In the genomic region with DNA sequence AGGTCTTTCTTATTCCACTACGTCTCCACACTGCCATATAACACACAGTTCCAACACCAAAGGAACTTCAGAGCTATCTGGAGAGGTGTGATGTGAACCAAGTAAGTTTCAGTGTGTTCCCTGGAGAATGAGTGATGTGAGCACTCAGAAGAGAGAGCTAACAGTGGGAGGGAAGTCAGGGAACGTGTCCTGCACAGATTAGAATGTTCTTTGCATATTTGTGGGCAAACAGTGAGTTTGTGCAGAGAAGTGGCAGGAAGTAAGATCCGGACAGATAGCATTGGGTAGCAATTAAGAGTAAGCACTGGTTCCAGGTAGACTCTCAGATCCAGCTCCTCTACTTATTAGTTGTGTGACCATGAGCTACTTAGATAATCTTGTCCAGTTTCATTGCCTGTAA, we compare ENCODE assay signal across 21 cellular contexts.
A peak's percentile ranks its signal among the peaks of the same experiment; 100 is the strongest.
DNase-seq lines count a peak whose midpoint lies in the region; ATAC-seq, FAIRE-seq and TF ChIP-seq lines count a peak whose summit lies in the region.
"Had no signal": no experiment of that assay in that cellular context is flagged by ENCODE, and none has a peak within 500 bp of the region (broad histone marks: within the 10 kb centered on the region; RNA-seq: fewer than 3 reads in every experiment).

No MANE protein-coding gene starts in this region.

- TF ChIP-seq CTCF in K562 (IDR thresholded peaks at IDR 0.05 in 2 of 3, conservative IDR thresholded peaks at IDR 0.05 in 1 of 3; ENCODE audit: insufficient read depth in 2 of 3, low read depth in 1 of 3, low read length in 3 of 3) (no peak), keratinocyte (optimal IDR thresholded peaks at IDR 0.05 in 1 of 3, IDR thresholded peaks at IDR 0.05 in 1 of 3, conservative IDR thresholded peaks at IDR 0.05 in 1 of 3; ENCODE audit: extremely low read depth in 1 of 3, insufficient read depth in 2 of 3, low read length in 3 of 3) (no peak), BE2C (IDR thresholded peaks at IDR 0.05; ENCODE audit: low read depth, low read length) (no peak), omental fat pad (IDR thresholded peaks at IDR 0.05) (no peak)
- TF ChIP-seq CTCF in activated CD8-positive, alpha-beta T cell treated with anti-CD3 and anti-CD28 coated beads for 36 hours (IDR thresholded peaks at IDR 0.05) = no peak

- WGBS in K562 (ENCODE audit: insufficient coverage, low coverage, missing lambda C conversion rate) = 0% methylated on average over 3 of the region's 3 CpGs

- H3K9ac ChIP-seq in K562 (ENCODE audit: insufficient read depth in 1 of 2, low read depth in 2 of 2, low read length in 2 of 2) (no peak overlapping the region), keratinocyte (ENCODE audit: control insufficient read depth, extremely low read depth, insufficient read depth, low read length) (no peak overlapping the region)

- no peaks in the 10 kb centered on the region for H3K27me3 Mint-ChIP-seq in activated CD8-positive, alpha-beta T cell treated with anti-CD3 and anti-CD28 coated beads for 36 hours

- H3K27ac ChIP-seq in K562 (ENCODE audit: extremely low read depth, low read depth, low read length) (no peak overlapping the region), keratinocyte (ENCODE audit: control insufficient read depth, insufficient read depth, low read length) (no peak overlapping the region)
- H3K27ac ChIP-seq: C4-2B, SK-N-MC had no signal

- H3K36me3 ChIP-seq in K562 (ENCODE audit: control insufficient read depth, insufficient read depth, low read length) (no peaks in the 10 kb centered on the region), keratinocyte (ENCODE audit: control insufficient read depth in 2 of 2, extremely low read depth in 1 of 2, insufficient read depth in 2 of 2, low read length in 2 of 2) (no peaks in the 10 kb centered on the region), BE2C (no peaks in the 10 kb centered on the region)
- H3K36me3 ChIP-seq: HAP-1 had no signal

- H3K4me1 Mint-ChIP-seq in activated CD8-positive, alpha-beta T cell treated with anti-CD3 and anti-CD28 coated beads for 36 hours (ENCODE audit: low read depth) = no peaks in the 10 kb centered on the region

- H3K27me3 ChIP-seq in K562 (ENCODE audit: control insufficient read depth in 2 of 2, insufficient read depth in 2 of 2, low read length in 2 of 2) (peaks cover 3 to 4% of the 10 kb centered on the region in 2 experiments; a peak in 3 of 5 replicates), keratinocyte (ENCODE audit: control insufficient read depth, extremely low read depth, insufficient read depth, low read length) (no peaks in the 10 kb centered on the region), BE2C (no peaks in the 10 kb centered on the region)

- ATAC-seq in K562 (no peak), GM18517 (IDR thresholded peaks at IDR 0.05; ENCODE audit: unreplicated experiment) (no peak), omental fat pad (ENCODE audit: low FRiP score) (no peak)
- ATAC-seq in activated CD8-positive, alpha-beta T cell treated with anti-CD3 and anti-CD28 coated beads for 36 hours = no peak

- DNase-seq in Daoy (ENCODE audit: low read depth) = peak; percentile 15
- DNase-seq in OCI-M1 (lab: John Stamatoyannopoulos, UW) = peak; percentile 8
- DNase-seq in K562 (ENCODE audit: extremely low read depth in 1 of 4, low spot score in 3 of 4) = no peak
- no peak for DNase-seq in keratinocyte (ENCODE audit: low read depth, low spot score)
- DNase-seq in BE2C = no peak
- no peak for DNase-seq in activated CD8-positive, alpha-beta T cell treated with anti-CD3 and anti-CD28 coated beads for 36 hours
- DNase-seq in omental fat pad (ENCODE audit: low spot score) = no peak
- DNase-seq: DMS79 treated with DMSO at 0.1 percent for 48 hours; GDM1; IMR-90; Karpas-422; MM.1S; NCI-H1105 treated with DMSO at 0.1 percent for 48 hours; NCI-H1694 treated with DMSO at 0.1 percent for 48 hours; NCI-H510A; NCI-H748 treated with DMSO at 0.1 percent for 48 hours; NK-92 treated with Interleukin-12 subunit alpha and Interleukin-12 subunit beta, amount 100 ng/mL, for 24 hours had no signal

- no TSS peak for BruUV-seq in K562 (replicated peaks; lab: Mats Ljungman, UMichigan)

- H3K36me3 Mint-ChIP-seq in activated CD8-positive, alpha-beta T cell treated with anti-CD3 and anti-CD28 coated beads for 36 hours (ENCODE audit: low read depth) = no peaks in the 10 kb centered on the region

- dilution Hi-C loops in keratinocyte (cut with MboI; ENCODE audit: extremely low pct_ligation_motif_present, low sequenced_read_pairs) = no loop called here

- H4K20me1 ChIP-seq in K562 (replicated peaks; ENCODE audit: control insufficient read depth, insufficient read depth, low read length) = no peaks in the 10 kb centered on the region
- H4K20me1 ChIP-seq in keratinocyte (ENCODE audit: control insufficient read depth, extremely low read depth, insufficient read depth, low read length) = no peaks in the 10 kb centered on the region

- H3K9me3 ChIP-seq in K562 (replicated peaks; ENCODE audit: control insufficient read depth, insufficient read depth, low read depth, low read length) (no peaks in the 10 kb centered on the region), keratinocyte (ENCODE audit: control insufficient read depth, low read depth, low read length) (no peaks in the 10 kb centered on the region), BE2C (no peaks in the 10 kb centered on the region)
- H3K9me3 ChIP-seq: HAP-1 had no signal

- intact Hi-C loops in K562 (cut with micrococcal nuclease) = no loop called here
- intact Hi-C loops in activated CD8-positive, alpha-beta T cell treated with anti-CD3 and anti-CD28 coated beads for 36 hours (cut with micrococcal nuclease) = no loop called here

- TF ChIP-seq RAD21 in K562 (CRISPR knock-in tag; conservative IDR thresholded peaks at IDR 0.05 in 1 of 2, IDR thresholded peaks at IDR 0.05 in 1 of 2) = no peak

- in situ Hi-C loops in K562 (cut with MboI) = no loop called here

- no peak for TF ChIP-seq EP300 in K562 (IDR thresholded peaks at IDR 0.05; ENCODE audit: low read length)

- FAIRE-seq in K562 (lab: Jason Lieb, UNC) = no peak
- no peak for FAIRE-seq in keratinocyte (lab: Jason Lieb, UNC)

- H3K4me3 Mint-ChIP-seq in activated CD8-positive, alpha-beta T cell treated with anti-CD3 and anti-CD28 coated beads for 36 hours = no peak overlapping the region

- POLR2A ChIA-PET in K562 (lab: Yijun Ruan, JAX) = interaction anchor here (0.5 kb wide), 2 partner anchors 46 to 96 kb away, joined by 3 to 4 read pairs; no protein-coding TSS in a partner anchor
- POLR2A ChIA-PET in activated CD8-positive, alpha-beta T cell treated with anti-CD3 and anti-CD28 coated beads for 36 hours (lab: Charles Lee) = no interaction called here

- no peak for TF ChIP-seq POLR2A in K562 (conservative IDR thresholded peaks at IDR 0.05)

- H3K79me2 ChIP-seq in K562 (ENCODE audit: control insufficient read depth, insufficient read depth, low read length) = no peaks in the 10 kb centered on the region
- H3K79me2 ChIP-seq in keratinocyte (ENCODE audit: control insufficient read depth, insufficient read depth, low read length) = no peaks in the 10 kb centered on the region

- H3K4me3 ChIP-seq in K562 (no peak overlapping the region), keratinocyte (ENCODE audit: control insufficient read depth in 2 of 3, extremely low read depth in 1 of 3, insufficient read depth in 2 of 3, low read depth in 1 of 3, low read length in 3 of 3) (no peak overlapping the region), BE2C (ENCODE audit: low read depth, low read length) (no peak overlapping the region)
- H3K4me3 ChIP-seq: HAP-1, SK-N-MC had no signal

- H3K9me1 ChIP-seq in K562 (ENCODE audit: control insufficient read depth, insufficient read depth, low read length) (no peaks in the 10 kb centered on the region), keratinocyte (ENCODE audit: control insufficient read depth, extremely low read depth, insufficient read depth, low read length) (no peaks in the 10 kb centered on the region)

- CTCF ChIA-PET in K562 (lab: Yijun Ruan, JAX; ENCODE audit: low intra/inter-chr PET ratio) = no interaction called here
- CTCF ChIA-PET in activated CD8-positive, alpha-beta T cell treated with anti-CD3 and anti-CD28 coated beads for 36 hours (lab: Charles Lee) = interaction anchor here (1.1 kb wide), 1 partner anchor 20 kb away, joined by 3 read pairs; no protein-coding TSS in a partner anchor

- H2AFZ ChIP-seq in K562 (ENCODE audit: low read depth, low read length) = no peak overlapping the region
- H2AFZ ChIP-seq in keratinocyte (ENCODE audit: control insufficient read depth, low read length) = peak overlapping the region; percentile 32

- no peaks in the 10 kb centered on the region for H3K4me1 ChIP-seq in K562 (replicated peaks in 1 of 2; ENCODE audit: control insufficient read depth in 2 of 2, insufficient read depth in 2 of 2, low read length in 2 of 2)
- peaks cover 6% of the 10 kb centered on the region for H3K4me1 ChIP-seq in keratinocyte (ENCODE audit: control insufficient read depth, extremely low read depth, insufficient read depth, low read length)
- H3K4me1 ChIP-seq in BE2C = peaks cover 23% of the 10 kb centered on the region
- H3K4me1 ChIP-seq: HAP-1 had no signal

- no peak overlapping the region for H3K27ac Mint-ChIP-seq in activated CD8-positive, alpha-beta T cell treated with anti-CD3 and anti-CD28 coated beads for 36 hours

- H3K4me2 ChIP-seq in K562 (ENCODE audit: insufficient read depth, low read length) (no peak overlapping the region), keratinocyte (ENCODE audit: control insufficient read depth, extremely low read depth, insufficient read depth, low read depth, low read length) (no peak overlapping the region)

- no peaks in the 10 kb centered on the region for H3K9me3 Mint-ChIP-seq in activated CD8-positive, alpha-beta T cell treated with anti-CD3 and anti-CD28 coated beads for 36 hours

TF ChIP-seq in K562, 482 proteins besides CTCF, POLR2A, EP300 and RAD21:
- TF ChIP-seq ARID1B (IDR thresholded peaks at IDR 0.05) = no peak
- TF ChIP-seq TEAD4 (IDR thresholded peaks at IDR 0.05; ENCODE audit: low read length) = peak; percentile 35; the same call in 1 of the 2 replicates
- no peak for TF ChIP-seq TEAD4 (CRISPR knock-in tag; IDR thresholded peaks at IDR 0.05; ENCODE audit: borderline replicate concordance)

Comparison
In these comparisons a context has a peak if more than half of its experiments do, and no peak if none do; other contexts are left out.
1. DNase-seq: peak in Daoy (single experiment) and OCI-M1 (single experiment); none in K562 (0 of 4), keratinocyte (single experiment), BE2C (single experiment), activated CD8-positive, alpha-beta T cell treated with anti-CD3 and anti-CD28 coated beads for 36 hours (single experiment) and omental fat pad (single experiment).